In the genomic region with DNA sequence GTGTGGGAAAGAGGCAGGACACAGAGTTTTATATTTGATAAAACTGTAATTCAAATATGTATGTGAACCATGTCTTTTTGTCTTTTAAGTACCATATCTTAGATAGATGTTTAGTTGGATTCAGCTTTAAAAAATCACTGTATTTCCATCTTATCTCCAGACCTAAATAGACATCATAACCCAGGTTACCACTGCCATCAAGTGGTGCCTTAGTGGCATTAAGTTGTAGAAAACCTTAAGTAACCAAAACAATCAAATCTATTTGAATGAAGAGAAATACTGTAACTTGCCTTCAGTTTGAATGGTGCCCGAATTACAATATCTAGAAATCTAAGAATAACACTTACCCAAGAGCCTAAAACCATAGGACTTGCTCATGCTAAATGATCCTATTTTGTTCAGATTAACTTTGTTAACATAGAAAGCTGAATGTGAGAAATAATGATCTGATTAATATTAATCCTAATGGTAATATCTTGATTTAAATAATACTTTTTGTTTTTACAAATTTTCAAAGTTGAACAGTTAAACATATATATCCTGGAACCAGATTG, we compare ENCODE assay signal across 8 cellular contexts.
DNase-seq lines count a peak whose midpoint lies in the region; ATAC-seq and TF ChIP-seq lines count a peak whose summit lies in the region.

No MANE protein-coding gene starts in this region.

- H3K4me3 ChIP-seq in dorsolateral prefrontal cortex, result no peak overlapping the region

- H3K27me3 Mint-ChIP-seq in activated naive CD4-positive, alpha-beta T cell treated with anti-CD3 and anti-CD28 coated beads for 36 hours (ENCODE audit: low read depth), result no peaks in the 10 kb centered on the region
- H3K27me3 Mint-ChIP-seq in activated naive CD4-positive, alpha-beta T cell treated with anti-CD3 and anti-CD28 coated beads, Interleukin-2, amount 10 ng/mL, durations not matched to agents 7 days and 5 days, result no peaks in the 10 kb centered on the region
- no peaks in the 10 kb centered on the region for H3K27me3 Mint-ChIP-seq in activated naive CD8-positive, alpha-beta T cell treated with anti-CD3 and anti-CD28 coated beads for 36 hours

- H3K36me3 Mint-ChIP-seq in activated naive CD4-positive, alpha-beta T cell treated with anti-CD3 and anti-CD28 coated beads for 36 hours (ENCODE audit: low read depth), result no peaks in the 10 kb centered on the region
- H3K36me3 Mint-ChIP-seq in activated naive CD4-positive, alpha-beta T cell treated with anti-CD3 and anti-CD28 coated beads, Interleukin-2, amount 10 ng/mL, durations not matched to agents 7 days and 5 days, result no peaks in the 10 kb centered on the region
- H3K36me3 Mint-ChIP-seq in activated naive CD8-positive, alpha-beta T cell treated with anti-CD3 and anti-CD28 coated beads for 36 hours, result no peaks in the 10 kb centered on the region

- TF ChIP-seq CTCF in dorsolateral prefrontal cortex (IDR thresholded peaks at IDR 0.05 in 54 of 56, conservative IDR thresholded peaks at IDR 0.05 in 2 of 56; ENCODE audit: low read depth in 1 of 56, partially characterized antibody in 56 of 56), result peak in 46 of 56 donors; percentile 12 to 62 (median 37)

- ATAC-seq in HG03025 (IDR thresholded peaks at IDR 0.05; ENCODE audit: low FRiP score, unreplicated experiment), result no peak

- no peaks in the 10 kb centered on the region for H3K4me1 Mint-ChIP-seq in activated naive CD4-positive, alpha-beta T cell treated with anti-CD3 and anti-CD28 coated beads for 36 hours (ENCODE audit: low read depth)
- no peaks in the 10 kb centered on the region for H3K4me1 Mint-ChIP-seq in activated naive CD4-positive, alpha-beta T cell treated with anti-CD3 and anti-CD28 coated beads, Interleukin-2, amount 10 ng/mL, durations not matched to agents 7 days and 5 days
- no peaks in the 10 kb centered on the region for H3K4me1 Mint-ChIP-seq in activated naive CD8-positive, alpha-beta T cell treated with anti-CD3 and anti-CD28 coated beads for 36 hours

- intact Hi-C loops in activated naive CD4-positive, alpha-beta T cell treated with anti-CD3 and anti-CD28 coated beads for 36 hours (cut with micrococcal nuclease), result loop anchor here (1.0 to 5.0 kb wide), 5 partner anchors 865 to 1156 kb away; partner anchors contain the start of gene PIKFYVE
- intact Hi-C loops in dorsolateral prefrontal cortex (cut with DNase I), result loop anchor here (10.0 kb wide), 3 partner anchors 93 to 863 kb away; partner anchors contain the start of gene MAP2 (in 1 of the 2)

- H3K27ac Mint-ChIP-seq in activated naive CD4-positive, alpha-beta T cell treated with anti-CD3 and anti-CD28 coated beads for 36 hours, result no peak overlapping the region
- no peak overlapping the region for H3K27ac Mint-ChIP-seq in activated naive CD4-positive, alpha-beta T cell treated with anti-CD3 and anti-CD28 coated beads, Interleukin-2, amount 10 ng/mL, durations not matched to agents 7 days and 5 days
- H3K27ac Mint-ChIP-seq in activated naive CD8-positive, alpha-beta T cell treated with anti-CD3 and anti-CD28 coated beads for 36 hours, result no peak overlapping the region

- no peak overlapping the region for H3K4me3 Mint-ChIP-seq in activated naive CD4-positive, alpha-beta T cell treated with anti-CD3 and anti-CD28 coated beads for 36 hours
- H3K4me3 Mint-ChIP-seq in activated naive CD4-positive, alpha-beta T cell treated with anti-CD3 and anti-CD28 coated beads, Interleukin-2, amount 10 ng/mL, durations not matched to agents 7 days and 5 days, result no peak overlapping the region
- no peak overlapping the region for H3K4me3 Mint-ChIP-seq in activated naive CD8-positive, alpha-beta T cell treated with anti-CD3 and anti-CD28 coated beads for 36 hours

- H3K27me3 ChIP-seq in dorsolateral prefrontal cortex, result peaks cover 0 to 4% (median 0%) of the 10 kb centered on the region in 45 donors

- no peaks in the 10 kb centered on the region for H3K9me3 Mint-ChIP-seq in activated naive CD4-positive, alpha-beta T cell treated with anti-CD3 and anti-CD28 coated beads for 36 hours
- no peaks in the 10 kb centered on the region for H3K9me3 Mint-ChIP-seq in activated naive CD4-positive, alpha-beta T cell treated with anti-CD3 and anti-CD28 coated beads, Interleukin-2, amount 10 ng/mL, durations not matched to agents 7 days and 5 days
- no peaks in the 10 kb centered on the region for H3K9me3 Mint-ChIP-seq in activated naive CD8-positive, alpha-beta T cell treated with anti-CD3 and anti-CD28 coated beads for 36 hours

- DNase-seq in activated naive CD4-positive, alpha-beta T cell treated with anti-CD3 and anti-CD28 coated beads for 36 hours, result peak; percentile 7
- DNase-seq in activated naive CD4-positive, alpha-beta T cell treated with anti-CD3 and anti-CD28 coated beads, Interleukin-2, amount 10 ng/mL, durations not matched to agents 7 days and 5 days, result no peak
- DNase-seq in NCI-H345 treated with DMSO at 0.1 percent for 48 hours (lab: John Stamatoyannopoulos, UW; ENCODE audit: unreplicated experiment) (peak; percentile 50), dorsolateral prefrontal cortex (no peak), renal cortical epithelial cell (ENCODE audit: low read depth) (peak; percentile 81), GM03348 (ENCODE audit: low spot score) (no peak)
- no peak for DNase-seq in activated naive CD8-positive, alpha-beta T cell treated with anti-CD3 and anti-CD28 coated beads for 36 hours

- CTCF ChIA-PET in activated naive CD4-positive, alpha-beta T cell treated with anti-CD3 and anti-CD28 coated beads for 36 hours (lab: Charles Lee), result interaction anchor here (0.6 to 0.9 kb wide), 3 partner anchors 357 to 924 kb away, joined by 4 to 8 read pairs (median 6); no protein-coding TSS in a partner anchor
- CTCF ChIA-PET in activated naive CD4-positive, alpha-beta T cell treated with anti-CD3 and anti-CD28 coated beads, Interleukin-2, amount 10 ng/mL, durations not matched to agents 7 days and 5 days (lab: Charles Lee), result no interaction called here

- H3K27ac ChIP-seq in dorsolateral prefrontal cortex, result no peak overlapping the region

Comparison
In these comparisons a context has a peak if more than half of its experiments do, and no peak if none do; other contexts are left out.
1. DNase-seq: peak in activated naive CD4-positive, alpha-beta T cell treated with anti-CD3 and anti-CD28 coated beads for 36 hours (single experiment), NCI-H345 treated with DMSO at 0.1 percent for 48 hours (single experiment) and renal cortical epithelial cell (single experiment); none in activated naive CD4-positive, alpha-beta T cell treated with anti-CD3 and anti-CD28 coated beads, Interleukin-2, amount 10 ng/mL, durations not matched to agents 7 days and 5 days (single experiment), dorsolateral prefrontal cortex (0 of 10), activated naive CD8-positive, alpha-beta T cell treated with anti-CD3 and anti-CD28 coated beads for 36 hours (single experiment) and GM03348 (single experiment).